17 cellular contexts compared by ENCODE assay signal in the genomic region with DNA sequence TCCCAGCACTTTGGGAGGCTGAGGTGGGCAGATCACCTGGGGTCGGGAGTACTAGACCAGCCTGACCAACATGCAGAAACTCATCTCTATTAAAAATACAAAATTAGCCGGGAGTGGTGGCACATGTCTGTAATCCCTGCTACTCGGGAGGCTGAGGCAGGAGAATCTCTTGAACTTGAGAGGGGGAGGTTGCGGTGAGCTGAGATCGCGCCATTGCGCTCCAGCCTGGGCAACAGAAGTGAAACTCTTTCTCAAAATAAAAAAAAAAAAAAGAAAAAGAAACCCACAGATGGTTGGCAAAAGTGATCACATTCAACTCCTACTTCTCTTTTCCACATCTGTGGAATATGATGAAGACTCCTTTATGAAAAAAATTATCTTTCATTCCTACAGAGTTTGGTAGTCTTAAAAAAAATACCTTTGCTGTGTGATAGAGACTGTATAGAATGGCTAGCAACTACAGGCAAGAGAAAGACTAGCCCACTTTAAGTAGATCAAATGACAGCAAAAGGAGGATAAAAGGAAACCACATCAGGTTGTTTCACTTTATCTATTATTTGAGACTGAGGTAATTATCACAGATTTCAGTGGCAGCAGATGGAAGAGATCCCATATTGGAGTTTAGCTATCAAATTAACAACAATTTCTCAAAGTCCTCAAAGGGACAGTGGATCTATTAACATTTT.
"Had no signal": no experiment of that assay in that cellular context is flagged by ENCODE, and none has a peak within 500 bp of the region (broad histone marks: within the 10 kb centered on the region; RNA-seq: fewer than 3 reads in every experiment).

No MANE protein-coding gene starts in this region.

- H3K27ac Mint-ChIP-seq: activated CD4-positive, alpha-beta memory T cell treated with anti-CD3 and anti-CD28 coated beads, Interleukin-2, amount 10 ng/mL, durations not matched to agents 7 days and 5 days; activated CD4-positive, alpha-beta T cell treated with anti-CD3 and anti-CD28 coated beads for 36 hours; activated naive CD8-positive, alpha-beta T cell treated with anti-CD3 and anti-CD28 coated beads for 36 hours; immature natural killer cell; natural killer cell treated with Interleukin-12 subunit alpha and Interleukin-12 subunit beta and Interleukin-15 and Interleukin-18, amount 100 ng/mL, for 72 hours had no signal

- H3K36me3 Mint-ChIP-seq: natural killer cell treated with Interleukin-12 subunit alpha and Interleukin-12 subunit beta and Interleukin-15 and Interleukin-18, amount 100 ng/mL, for 72 hours had no signal

- H3K4me1 ChIP-seq: foreskin keratinocyte, spleen had no signal

- H3K27me3 ChIP-seq: foreskin keratinocyte, spleen had no signal

- H3K4me1 Mint-ChIP-seq: activated CD4-positive, alpha-beta memory T cell treated with anti-CD3 and anti-CD28 coated beads, Interleukin-2, amount 10 ng/mL, durations not matched to agents 7 days and 5 days; activated naive CD8-positive, alpha-beta T cell treated with anti-CD3 and anti-CD28 coated beads for 36 hours had no signal

- DNase-seq: activated CD4-positive, alpha-beta memory T cell treated with anti-CD3 and anti-CD28 coated beads, Interleukin-2, amount 10 ng/mL, durations not matched to agents 7 days and 5 days; activated CD4-positive, alpha-beta T cell treated with anti-CD3 and anti-CD28 coated beads for 36 hours; activated gamma-delta T cell treated with Interleukin-2 at 50 U/mL for 16 hours; activated naive CD8-positive, alpha-beta T cell treated with anti-CD3 and anti-CD28 coated beads for 36 hours; activated T-cell treated with anti-CD3 and anti-CD28 coated beads, Interleukin-2, amount 50 U/mL, for 48 hours; anterior cingulate cortex; foreskin keratinocyte; immature natural killer cell; mucosa of descending colon; occipital lobe; spleen; stimulated activated CD4-positive, alpha-beta T cell treated with anti-CD3 and anti-CD28 coated beads, Interleukin-1b, Interleukin-23, amount 100 ng/mL, for 48 hours; stimulated activated naive CD4-positive, alpha-beta T cell; substantia nigra; trophoblast cell had no signal

- H3K9me3 Mint-ChIP-seq: activated CD4-positive, alpha-beta memory T cell treated with anti-CD3 and anti-CD28 coated beads, Interleukin-2, amount 10 ng/mL, durations not matched to agents 7 days and 5 days; activated naive CD8-positive, alpha-beta T cell treated with anti-CD3 and anti-CD28 coated beads for 36 hours; immature natural killer cell; natural killer cell treated with Interleukin-12 subunit alpha and Interleukin-12 subunit beta and Interleukin-15 and Interleukin-18, amount 100 ng/mL, for 72 hours had no signal

- H3K9me3 ChIP-seq: mucosa of descending colon, spleen had no signal

- H3K27ac ChIP-seq: foreskin keratinocyte, spleen had no signal

- H3K27me3 Mint-ChIP-seq: activated CD4-positive, alpha-beta memory T cell treated with anti-CD3 and anti-CD28 coated beads, Interleukin-2, amount 10 ng/mL, durations not matched to agents 7 days and 5 days; activated CD4-positive, alpha-beta T cell treated with anti-CD3 and anti-CD28 coated beads for 36 hours; activated naive CD8-positive, alpha-beta T cell treated with anti-CD3 and anti-CD28 coated beads for 36 hours; natural killer cell treated with Interleukin-12 subunit alpha and Interleukin-12 subunit beta and Interleukin-15 and Interleukin-18, amount 100 ng/mL, for 72 hours had no signal

- H3K4me3 Mint-ChIP-seq: activated CD4-positive, alpha-beta memory T cell treated with anti-CD3 and anti-CD28 coated beads, Interleukin-2, amount 10 ng/mL, durations not matched to agents 7 days and 5 days; activated CD4-positive, alpha-beta T cell treated with anti-CD3 and anti-CD28 coated beads for 36 hours; activated naive CD8-positive, alpha-beta T cell treated with anti-CD3 and anti-CD28 coated beads for 36 hours; immature natural killer cell; natural killer cell treated with Interleukin-12 subunit alpha and Interleukin-12 subunit beta and Interleukin-15 and Interleukin-18, amount 100 ng/mL, for 72 hours had no signal

- H3K4me3 ChIP-seq: mucosa of descending colon, spleen had no signal

- ATAC-seq: activated CD4-positive, alpha-beta T cell treated with anti-CD3 and anti-CD28 coated beads for 36 hours; foreskin keratinocyte; mucosa of descending colon; natural killer cell treated with Interleukin-12 subunit alpha and Interleukin-12 subunit beta and Interleukin-15 and Interleukin-18, amount 100 ng/mL, for 72 hours; sciatic nerve had no signal
